Comparison of ENCODE assay signal across 20 cellular contexts in genomic region chrX:125651426-125651825, GRCh38.
DNase-seq lines count a peak whose midpoint lies in the region; FAIRE-seq and TF ChIP-seq lines count a peak whose summit lies in the region.
"Had no signal": no experiment of that assay in that cellular context is flagged by ENCODE, and none has a peak within 500 bp of the region (broad histone marks: within the 10 kb centered on the region; RNA-seq: fewer than 3 reads in every experiment).

No MANE protein-coding gene starts in this region.

- no peaks in the 10 kb centered on the region for H3K4me1 Mint-ChIP-seq in type B pancreatic cell (ENCODE audit: unreplicated experiment)
- H3K4me1 Mint-ChIP-seq: B cell; CD4-positive, CD25-positive, alpha-beta regulatory T cell; H9 had no signal

- TF ChIP-seq CTCF in brain microvascular endothelial cell (IDR thresholded peaks at IDR 0.05; ENCODE audit: low read depth, low read length, missing control alignments) (no peak), dorsolateral prefrontal cortex (IDR thresholded peaks at IDR 0.05 in 54 of 56, conservative IDR thresholded peaks at IDR 0.05 in 2 of 56; ENCODE audit: low read depth in 1 of 56, partially characterized antibody in 56 of 56) (no peak), type B pancreatic cell (conservative IDR thresholded peaks at IDR 0.05) (no peak)

- H3K9me3 Mint-ChIP-seq in type B pancreatic cell: no peaks in the 10 kb centered on the region

- H3K36me3 Mint-ChIP-seq in type B pancreatic cell: no peaks in the 10 kb centered on the region
- H3K36me3 Mint-ChIP-seq: CD4-positive, CD25-positive, alpha-beta regulatory T cell had no signal

- no peaks in the 10 kb centered on the region for H3K27me3 ChIP-seq in brain microvascular endothelial cell (replicated peaks)
- peaks cover 0 to 31% (median 5%) of the 10 kb centered on the region in 45 donors for H3K27me3 ChIP-seq in dorsolateral prefrontal cortex

- H3K27ac Mint-ChIP-seq in type B pancreatic cell: no peak overlapping the region
- H3K27ac Mint-ChIP-seq: B cell; CD4-positive, CD25-positive, alpha-beta regulatory T cell; H9 had no signal

- H3K4me3 ChIP-seq in brain microvascular endothelial cell (ENCODE audit: low read depth, low read length) (no peak overlapping the region), dorsolateral prefrontal cortex (no peak overlapping the region)

- intact Hi-C loops in dorsolateral prefrontal cortex (cut with DNase I): no loop called here

- peak; percentile 0 for DNase-seq in HTR-8/SVneo (ENCODE audit: insufficient read length, low spot score)
- DNase-seq in brain microvascular endothelial cell: peak; percentile 29
- peak; percentile 43 for DNase-seq in glomerular visceral epithelial cell (ENCODE audit: extremely low spot score)
- DNase-seq in urothelium cell line (ENCODE audit: low spot score): peak; percentile 1
- no peak for DNase-seq in dorsolateral prefrontal cortex
- no peak for DNase-seq in NCI-H2196 (lab: John Stamatoyannopoulos, UW; ENCODE audit: unreplicated experiment)
- DNase-seq in type B pancreatic cell (ENCODE audit: extremely low spot score, unreplicated experiment): no peak
- DNase-seq: Calu3; CD4-positive, CD25-positive, alpha-beta regulatory T cell; DMS79 treated with DMSO at 0.1 percent for 48 hours; H9; KG1; NCI-H1048; NCI-H1436 treated with DMSO at 0.1 percent for 48 hours; NCI-H2029 treated with DMSO at 0.1 percent for 48 hours; NCI-H2171 treated with DMSO at 0.1 percent for 48 hours; NCI-H510A; NCI-H82; PC-3 had no signal

- no peaks in the 10 kb centered on the region for H3K27me3 Mint-ChIP-seq in type B pancreatic cell
- H3K27me3 Mint-ChIP-seq: B cell; CD4-positive, CD25-positive, alpha-beta regulatory T cell had no signal

- H3K36me3 ChIP-seq in brain microvascular endothelial cell (replicated peaks): no peaks in the 10 kb centered on the region

- no peak for FAIRE-seq in HTR-8/SVneo (lab: Jason Lieb, UNC)
- FAIRE-seq in urothelium cell line (lab: Jason Lieb, UNC): no peak

- in situ Hi-C loops in brain microvascular endothelial cell (cut with HindIII; ENCODE audit: low pct_ligation_motif_present, low sequenced_read_pairs): no loop called here

- H3K27ac ChIP-seq in brain microvascular endothelial cell (no peak overlapping the region), dorsolateral prefrontal cortex (no peak overlapping the region)

- H3K4me3 Mint-ChIP-seq in type B pancreatic cell: no peak overlapping the region
- H3K4me3 Mint-ChIP-seq: B cell; CD4-positive, CD25-positive, alpha-beta regulatory T cell; H9 had no signal

Comparison
In these comparisons a context has a peak if more than half of its experiments do, and no peak if none do; other contexts are left out.
1. DNase-seq: peak in HTR-8/SVneo (single experiment), brain microvascular endothelial cell (single experiment), glomerular visceral epithelial cell (single experiment) and urothelium cell line (single experiment); none in dorsolateral prefrontal cortex (0 of 10), NCI-H2196 (single experiment) and type B pancreatic cell (single experiment).